1 cellular context compared by ENCODE assay signal in genomic region chr22:36873614-36874308, GRCh38.
A peak's percentile ranks its signal among the peaks of the same experiment; 100 is the strongest.
TF ChIP-seq lines count a peak whose summit lies in the region.

No MANE protein-coding gene starts in this region.

TF ChIP-seq in HepG2, 621 proteins besides CTCF, POLR2A, EP300 and RAD21 (continued from another document):
- TF ChIP-seq ZNF574 (CRISPR knock-in tag; IDR thresholded peaks at IDR 0.05) = no peak
- TF ChIP-seq MYNN (CRISPR knock-in tag; IDR thresholded peaks at IDR 0.05; ENCODE audit: low read depth) = no peak
- TF ChIP-seq STAG1 (CRISPR knock-in tag; IDR thresholded peaks at IDR 0.05) = peak; percentile 56
- no peak for TF ChIP-seq BCLAF1 (IDR thresholded peaks at IDR 0.05)
- no peak for TF ChIP-seq FOXA3 (CRISPR knock-in tag; IDR thresholded peaks at IDR 0.05)
- no peak for TF ChIP-seq PREB (CRISPR knock-in tag; IDR thresholded peaks at IDR 0.05)
- TF ChIP-seq FOXA1 (IDR thresholded peaks at IDR 0.05) = no peak
- TF ChIP-seq FOXA1 (CRISPR knock-in tag; IDR thresholded peaks at IDR 0.05) = peak; percentile 38; the same call in 1 of the 2 replicates
- TF ChIP-seq CEBPB (IDR thresholded peaks at IDR 0.05; ENCODE audit: borderline replicate concordance, low read depth, low read length) = peak; percentile 52; the same call in 1 of the 2 replicates
- TF ChIP-seq ZBTB37 (CRISPR knock-in tag; IDR thresholded peaks at IDR 0.05) = no peak
- no peak for TF ChIP-seq ZNF20 (CRISPR knock-in tag; IDR thresholded peaks at IDR 0.05)
- TF ChIP-seq PHF21A (CRISPR knock-in tag; IDR thresholded peaks at IDR 0.05) = 0 out of 2 replicates have a peak, but pooled peaks have one; percentile 17
- no peak for TF ChIP-seq ZNF263 (CRISPR knock-in tag; IDR thresholded peaks at IDR 0.05)
- TF ChIP-seq SAFB2 (CRISPR knock-in tag; IDR thresholded peaks at IDR 0.05; ENCODE audit: borderline replicate concordance, low read depth) = no peak
- no peak for TF ChIP-seq THAP7 (CRISPR knock-in tag; IDR thresholded peaks at IDR 0.05)
- no peak for TF ChIP-seq AKNA (CRISPR knock-in tag; IDR thresholded peaks at IDR 0.05; ENCODE audit: borderline replicate concordance)
- TF ChIP-seq ZIK1 (CRISPR knock-in tag; IDR thresholded peaks at IDR 0.05; ENCODE audit: borderline replicate concordance, low read depth) = no peak
- no peak for TF ChIP-seq TFAP4 (IDR thresholded peaks at IDR 0.05; ENCODE audit: borderline replicate concordance, low read depth)
- TF ChIP-seq NFYC (CRISPR knock-in tag; IDR thresholded peaks at IDR 0.05) = 0 out of 2 replicates have a peak, but pooled peaks have one; percentile 32
- TF ChIP-seq ZSCAN29 (CRISPR knock-in tag; conservative IDR thresholded peaks at IDR 0.05) = no peak
- TF ChIP-seq DNMT3B (CRISPR knock-in tag; conservative IDR thresholded peaks at IDR 0.05) = no peak
- TF ChIP-seq ZNF414 (CRISPR knock-in tag; IDR thresholded peaks at IDR 0.05) = no peak
- no peak for TF ChIP-seq ZBTB34 (CRISPR knock-in tag; IDR thresholded peaks at IDR 0.05)
- TF ChIP-seq TOPORS (CRISPR knock-in tag; IDR thresholded peaks at IDR 0.05) = no peak
- no peak for TF ChIP-seq NFE2L2 (IDR thresholded peaks at IDR 0.05; ENCODE audit: low read length)
- TF ChIP-seq ZBTB33 (CRISPR knock-in tag; IDR thresholded peaks at IDR 0.05) = no peak
- no peak for TF ChIP-seq ZBTB7A (CRISPR knock-in tag; IDR thresholded peaks at IDR 0.05)
- no peak for TF ChIP-seq ZNF563 (CRISPR knock-in tag; IDR thresholded peaks at IDR 0.05)
- peak; percentile 49; the same call in 1 of the 2 replicates for TF ChIP-seq NFYB (CRISPR knock-in tag; IDR thresholded peaks at IDR 0.05)
- no peak for TF ChIP-seq ZMAT5 (CRISPR knock-in tag; IDR thresholded peaks at IDR 0.05; ENCODE audit: borderline replicate concordance, low read depth)
- TF ChIP-seq CEBPG (CRISPR knock-in tag; IDR thresholded peaks at IDR 0.05) = 0 out of 2 replicates have a peak, but pooled peaks have one; percentile 51
- TF ChIP-seq SMC3 (IDR thresholded peaks at IDR 0.05; ENCODE audit: low read length) = peak; percentile 27; the same call in 1 of the 2 replicates
